33 cellular contexts compared by ENCODE assay signal in the genomic region with DNA sequence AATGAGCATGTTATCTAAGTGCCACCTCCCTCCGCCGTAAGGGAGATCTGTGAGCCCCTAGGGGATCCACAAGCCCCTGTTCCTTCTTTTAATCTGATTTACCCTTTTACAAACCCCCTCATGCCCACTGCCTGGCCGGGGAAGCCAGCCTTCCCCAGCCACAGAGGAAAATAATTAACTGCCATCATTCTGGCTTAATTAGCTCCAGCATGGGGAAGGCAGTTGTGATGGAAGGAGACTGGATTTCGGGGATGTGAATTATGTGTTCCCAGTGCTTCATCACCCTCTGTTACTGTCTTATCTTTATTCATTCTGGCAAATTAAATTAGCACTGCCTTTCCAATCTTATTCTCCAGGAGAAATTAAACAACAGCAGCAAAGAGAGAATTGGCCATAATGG.
"Had no signal": no experiment of that assay in that cellular context is flagged by ENCODE, and none has a peak within 500 bp of the region (broad histone marks: within the 10 kb centered on the region; RNA-seq: fewer than 3 reads in every experiment).

No MANE protein-coding gene starts in this region.

- H3K9me3 Mint-ChIP-seq: activated CD4-positive, alpha-beta T cell treated with anti-CD3 and anti-CD28 coated beads, Interleukin-2, amount 10 ng/mL, durations not matched to agents 7 days and 5 days; central memory CD8-positive, alpha-beta T cell had no signal

- H3K36me3 ChIP-seq: ascending aorta, cardiac muscle cell, Peyer's patch, SJSA1 had no signal

- H3K36me3 Mint-ChIP-seq: activated naive CD4-positive, alpha-beta T cell treated with anti-CD3 and anti-CD28 coated beads, Interleukin-2, amount 50 U/mL, for 24 hours; activated naive CD8-positive, alpha-beta T cell treated with anti-CD3 and anti-CD28 coated beads, Interleukin-2, amount 10 ng/mL, durations not matched to agents 7 days and 5 days had no signal

- H3K9me3 ChIP-seq: ascending aorta, Peyer's patch, SJSA1 had no signal

- H3K4me1 ChIP-seq: ascending aorta, Peyer's patch, SJSA1 had no signal

- FAIRE-seq: K562 had no signal

- H3K4me3 Mint-ChIP-seq: activated CD4-positive, alpha-beta T cell treated with anti-CD3 and anti-CD28 coated beads for 36 hours; activated CD4-positive, alpha-beta T cell treated with anti-CD3 and anti-CD28 coated beads, Interleukin-2, amount 10 ng/mL, durations not matched to agents 7 days and 5 days; activated CD8-positive, alpha-beta T cell treated with anti-CD3 and anti-CD28 coated beads, Interleukin-2, amount 10 ng/mL, durations not matched to agents 7 days and 5 days; activated naive CD4-positive, alpha-beta T cell treated with anti-CD3 and anti-CD28 coated beads, Interleukin-2, amount 50 U/mL, for 24 hours; activated naive CD8-positive, alpha-beta T cell treated with anti-CD3 and anti-CD28 coated beads, Interleukin-2, amount 10 ng/mL, durations not matched to agents 7 days and 5 days; activated T-cell treated with anti-CD3 and anti-CD28 coated beads, Interleukin-2, amount 50 U/mL, for 24 hours; central memory CD8-positive, alpha-beta T cell; WTC11 had no signal

- ATAC-seq: activated CD4-positive, alpha-beta T cell treated with anti-CD3 and anti-CD28 coated beads for 36 hours; activated CD4-positive, CD25-positive, alpha-beta regulatory T cell treated with anti-CD3 and anti-CD28 coated beads, Interleukin-2, amount 50 U/mL, for 24 hours; activated CD8-positive, alpha-beta T cell treated with anti-CD3 and anti-CD28 coated beads, Interleukin-2, amount 10 ng/mL, durations not matched to agents 7 days and 5 days; K562; PC-3; WTC11 had no signal

- H3K4me1 Mint-ChIP-seq: activated CD4-positive, alpha-beta T cell treated with anti-CD3 and anti-CD28 coated beads for 36 hours; activated CD4-positive, alpha-beta T cell treated with anti-CD3 and anti-CD28 coated beads, Interleukin-2, amount 10 ng/mL, durations not matched to agents 7 days and 5 days; activated naive CD4-positive, alpha-beta T cell treated with anti-CD3 and anti-CD28 coated beads, Interleukin-2, amount 50 U/mL, for 24 hours; activated naive CD8-positive, alpha-beta T cell treated with anti-CD3 and anti-CD28 coated beads, Interleukin-2, amount 10 ng/mL, durations not matched to agents 7 days and 5 days; central memory CD8-positive, alpha-beta T cell; WTC11 had no signal

- DNase-seq: activated CD4-positive, alpha-beta T cell treated with anti-CD3 and anti-CD28 coated beads for 36 hours; activated CD4-positive, alpha-beta T cell treated with anti-CD3 and anti-CD28 coated beads, Interleukin-2, amount 10 ng/mL, durations not matched to agents 7 days and 5 days; activated CD4-positive, alpha-beta T cell treated with anti-CD3 and anti-CD28 coated beads, Interleukin-2, amount 50 U/mL, for 48 hours; activated CD8-positive, alpha-beta T cell treated with anti-CD3 and anti-CD28 coated beads, Interleukin-2, amount 10 ng/mL, durations not matched to agents 7 days and 5 days; activated gamma-delta T cell; activated naive CD4-positive, alpha-beta T cell treated with Interleukin-2 at 50 U/mL for 16 hours; activated naive CD8-positive, alpha-beta T cell treated with anti-CD3 and anti-CD28 coated beads, Interleukin-2, amount 10 ng/mL, durations not matched to agents 7 days and 5 days; amygdala; NCI-H1092 treated with DMSO at 0.1 percent for 48 hours; NCI-H1417 treated with DMSO at 0.1 percent for 48 hours; NCI-H187 treated with DMSO at 0.1 percent for 48 hours; NCI-H2081; NCI-H2171 treated with DMSO at 0.1 percent for 48 hours; NCI-H2227 treated with DMSO at 0.1 percent for 48 hours; NCI-H446; NCI-H510A treated with DMSO at 0.1 percent for 48 hours; NCI-H526 treated with DMSO at 0.1 percent for 48 hours; NCI-H774; PC-3; RPMI8226; SHP77 treated with DMSO at 0.1 percent for 48 hours; T1000 had no signal

- H3K27ac Mint-ChIP-seq: activated CD4-positive, alpha-beta T cell treated with anti-CD3 and anti-CD28 coated beads for 36 hours; activated CD4-positive, alpha-beta T cell treated with anti-CD3 and anti-CD28 coated beads, Interleukin-2, amount 10 ng/mL, durations not matched to agents 7 days and 5 days; activated CD8-positive, alpha-beta T cell treated with anti-CD3 and anti-CD28 coated beads, Interleukin-2, amount 10 ng/mL, durations not matched to agents 7 days and 5 days; activated naive CD4-positive, alpha-beta T cell treated with anti-CD3 and anti-CD28 coated beads, Interleukin-2, amount 50 U/mL, for 24 hours; activated naive CD8-positive, alpha-beta T cell treated with anti-CD3 and anti-CD28 coated beads, Interleukin-2, amount 10 ng/mL, durations not matched to agents 7 days and 5 days; activated T-cell treated with anti-CD3 and anti-CD28 coated beads, Interleukin-2, amount 50 U/mL, for 24 hours; activated T-helper 2 cell treated with anti-CD3 and anti-CD28 coated beads, Interferon-gamma antibody, Interleukin-2, Interleukin-4, amounts not matched to agents 10 μg/mL and 5 μg/mL and 100 μg/mL, durations not matched to agents 14 hours and 24 hours and 36 hours; WTC11 had no signal

- H3K27ac ChIP-seq: ascending aorta, cardiac muscle cell, Peyer's patch, SJSA1 had no signal

- H3K27me3 ChIP-seq: ascending aorta, Peyer's patch had no signal

- H3K4me3 ChIP-seq: ascending aorta, cardiac muscle cell, K562, Peyer's patch, SJSA1 had no signal
